ENCODE assay signal across 8 cellular contexts in the genomic region with DNA sequence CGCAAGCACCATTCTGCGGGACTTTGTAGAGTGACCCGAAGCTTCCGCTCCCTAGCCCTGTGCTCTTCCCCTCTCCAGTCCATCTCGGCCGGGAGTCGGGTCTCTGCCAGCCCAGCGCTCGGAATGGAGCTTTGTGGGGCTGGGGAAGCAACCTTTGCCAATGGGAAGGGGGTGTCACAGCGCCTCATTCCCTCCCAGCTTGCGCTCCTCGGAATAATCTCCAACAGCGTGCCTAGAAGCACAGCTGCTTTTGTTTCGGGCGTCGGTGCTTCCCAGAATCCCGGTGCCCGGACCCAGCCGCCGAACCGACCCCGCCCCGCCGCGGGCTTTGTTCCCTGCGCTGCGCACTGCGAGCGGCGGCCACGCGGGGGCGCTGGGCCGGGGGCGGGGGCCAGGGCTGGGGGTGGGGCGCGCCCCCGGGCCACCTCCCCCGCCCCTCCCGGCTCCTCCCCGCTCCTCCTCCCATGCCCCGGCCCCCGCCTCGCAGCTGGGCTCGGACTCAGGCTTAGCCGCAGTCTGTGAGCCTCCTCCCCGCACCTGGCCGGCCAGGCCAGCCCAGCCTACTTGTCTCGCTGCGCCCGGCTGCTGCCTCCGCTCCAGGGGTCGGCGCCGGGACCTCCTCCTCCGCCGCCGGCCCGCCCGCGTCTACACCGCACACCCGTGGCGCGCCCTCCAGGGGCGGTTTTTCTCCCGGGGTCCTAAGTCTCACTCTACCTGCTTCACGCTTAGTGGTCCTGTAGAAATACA.
DNase-seq lines count a peak whose midpoint lies in the region; ATAC-seq and TF ChIP-seq lines count a peak whose summit lies in the region.

No MANE protein-coding gene starts in this region.

- POLR2A ChIA-PET in GM10248 (lab: Yijun Ruan, JAX) = no interaction called here

- H2BK15ac ChIP-seq in neuronal stem cell (ENCODE audit: low read length) = peak overlapping the region; percentile 92

- H3K27me3 ChIP-seq in neuronal stem cell (ENCODE audit: control insufficient read depth in 3 of 3, insufficient read depth in 3 of 3, low read depth in 1 of 3, low read length in 3 of 3) = peaks cover 0 to 26% (median 0%) of the 10 kb centered on the region in 3 experiments

- peaks cover 0 to 3% of the 10 kb centered on the region in 2 donors for H3K9me3 ChIP-seq in neuronal stem cell (replicated peaks in 1 of 2; ENCODE audit: control insufficient read depth in 2 of 2, insufficient read depth in 1 of 2, low read depth in 1 of 2, low read length in 2 of 2)

- H3K36me3 ChIP-seq in neuronal stem cell (replicated peaks in 1 of 2; ENCODE audit: control insufficient read depth in 2 of 2, insufficient read depth in 2 of 2, low read length in 2 of 2) = no peaks in the 10 kb centered on the region

- H3K4me1 ChIP-seq in neuronal stem cell (ENCODE audit: control insufficient read depth in 2 of 2, insufficient read depth in 1 of 2, low read depth in 1 of 2, low read length in 2 of 2) = peaks cover 0 to 14% of the 10 kb centered on the region in 2 donors

- H2BK5ac ChIP-seq in neuronal stem cell (ENCODE audit: low read length) = no peak overlapping the region

- H3K14ac ChIP-seq in neuronal stem cell (ENCODE audit: low read length) = peak overlapping the region; percentile 4

- no peak overlapping the region for H2BK120ac ChIP-seq in neuronal stem cell (ENCODE audit: low read depth, low read length)

- peak overlapping the region; percentile 98 for H3K18ac ChIP-seq in neuronal stem cell (ENCODE audit: low read length)

- H3K4me3 ChIP-seq in fibroblast of villous mesenchyme (ENCODE audit: low read depth, low read length) (peak overlapping the region; percentile 55), neuronal stem cell (ENCODE audit: low read length in 2 of 2) (peak overlapping the region; percentile 39 to 71)

- peak overlapping the region; percentile 25 for H3K9ac ChIP-seq in neuronal stem cell (ENCODE audit: low read depth, low read length, poor library complexity)

- peak overlapping the region; percentile 45 for H3K27ac ChIP-seq in neuronal stem cell (replicated peaks; ENCODE audit: low read length)

- peak overlapping the region; percentile 71 for H3K4me3 Mint-ChIP-seq in activated T-cell treated with anti-CD3 and anti-CD28 coated beads, Interleukin-2, amount 50 U/mL, for 4 hours
- peak overlapping the region; percentile 87 for H3K4me3 Mint-ChIP-seq in type B pancreatic cell

- no CpG with 5 or more reads among the region's 68 CpGs for WGBS in neuronal stem cell (ENCODE audit: extremely low coverage in 2 of 2, insufficient read length in 2 of 2, insufficient replicate concordance in 1 of 2), 2 donors

- H2AK5ac ChIP-seq in neuronal stem cell (ENCODE audit: low read depth, low read length) = peak overlapping the region; percentile 94

- CTCF ChIA-PET in GM10248 (lab: Yijun Ruan, JAX) = interaction anchor here (0.9 to 1.5 kb wide), 4 partner anchors 10 to 37 kb away, joined by 3 to 8 read pairs (median 4); no protein-coding TSS in a partner anchor

- H2AFZ ChIP-seq in neuronal stem cell (ENCODE audit: low read length) = peak overlapping the region; percentile 91

- H4K91ac ChIP-seq in neuronal stem cell (ENCODE audit: low read depth, low read length, poor library complexity) = peak overlapping the region; percentile 86

- H3K27ac Mint-ChIP-seq in type B pancreatic cell = peak overlapping the region; percentile 76

- peak overlapping the region; percentile 29 for H4K8ac ChIP-seq in neuronal stem cell (ENCODE audit: low read depth, low read length)

- ATAC-seq in HG02642 (IDR thresholded peaks at IDR 0.05; ENCODE audit: poor library complexity, unreplicated experiment) (peak; percentile 74), GM18520 (IDR thresholded peaks at IDR 0.05; ENCODE audit: unreplicated experiment) (no peak)
- ATAC-seq in activated T-cell treated with anti-CD3 and anti-CD28 coated beads, Interleukin-2, amount 50 U/mL, for 4 hours = peak; percentile 77 to 87

- DNase-seq in GM10248 (ENCODE audit: extremely low spot score) (peak; percentile 84), NCI-H748 treated with DMSO at 0.1 percent for 48 hours (lab: John Stamatoyannopoulos, UW) (peak; percentile 42), fibroblast of villous mesenchyme (ENCODE audit: low read depth) (peak; percentile 30), neuronal stem cell (ENCODE audit: low spot score) (peak; percentile 80), type B pancreatic cell (ENCODE audit: extremely low spot score, unreplicated experiment) (peak; percentile 84)
- DNase-seq in activated T-cell treated with anti-CD3 and anti-CD28 coated beads, Interleukin-2, amount 50 U/mL, for 4 hours = peak; percentile 43

- H3K27me3 Mint-ChIP-seq in activated T-cell treated with anti-CD3 and anti-CD28 coated beads, Interleukin-2, amount 50 U/mL, for 4 hours (ENCODE audit: low read depth) = peaks cover 31% of the 10 kb centered on the region
- H3K27me3 Mint-ChIP-seq in type B pancreatic cell = peaks cover 9% of the 10 kb centered on the region

- H3K9me3 Mint-ChIP-seq in activated T-cell treated with anti-CD3 and anti-CD28 coated beads, Interleukin-2, amount 50 U/mL, for 4 hours = no peaks in the 10 kb centered on the region
- no peaks in the 10 kb centered on the region for H3K9me3 Mint-ChIP-seq in type B pancreatic cell

- peaks cover 5% of the 10 kb centered on the region for H3K4me1 Mint-ChIP-seq in activated T-cell treated with anti-CD3 and anti-CD28 coated beads, Interleukin-2, amount 50 U/mL, for 4 hours (ENCODE audit: low read depth)
- H3K4me1 Mint-ChIP-seq in type B pancreatic cell (ENCODE audit: unreplicated experiment) = peaks cover 16% of the 10 kb centered on the region

- H3K23ac ChIP-seq in neuronal stem cell (ENCODE audit: low read depth, low read length, poor library complexity) = no peak overlapping the region

- H3K4ac ChIP-seq in neuronal stem cell (ENCODE audit: low read length) = peak overlapping the region; percentile 81

- H3K4me2 ChIP-seq in neuronal stem cell (ENCODE audit: insufficient read depth, low read length, poor library complexity, severe bottlenecking) = peak overlapping the region; percentile 65

- no peaks in the 10 kb centered on the region for H3K36me3 Mint-ChIP-seq in activated T-cell treated with anti-CD3 and anti-CD28 coated beads, Interleukin-2, amount 50 U/mL, for 4 hours (ENCODE audit: insufficient read depth)
- H3K36me3 Mint-ChIP-seq in type B pancreatic cell = no peaks in the 10 kb centered on the region

- TF ChIP-seq CTCF in GM10248 (IDR thresholded peaks at IDR 0.05; ENCODE audit: control extremely low read depth, extremely low read depth, low read depth, missing control alignments) (peak; percentile 35), fibroblast of villous mesenchyme (IDR thresholded peaks at IDR 0.05; ENCODE audit: insufficient read depth, low read depth, low read length) (peak; percentile 32), type B pancreatic cell (conservative IDR thresholded peaks at IDR 0.05) (peak; percentile 94)

- peak overlapping the region; percentile 84 for H2BK12ac ChIP-seq in neuronal stem cell (ENCODE audit: low read length)

- no peaks in the 10 kb centered on the region for H3K79me1 ChIP-seq in neuronal stem cell (ENCODE audit: low read depth, low read length)

Comparison
In these comparisons a context has a peak if more than half of its experiments do, and no peak if none do; other contexts are left out.
1. DNase-seq: peak in every context shown above with its lines; median percentile 84 in GM10248; 84 in type B pancreatic cell; 80 in neuronal stem cell; 43 in activated T-cell treated with anti-CD3 and anti-CD28 coated beads, Interleukin-2, amount 50 U/mL, for 4 hours; 42 in NCI-H748 treated with DMSO at 0.1 percent for 48 hours; 30 in fibroblast of villous mesenchyme.
2. CTCF ChIP-seq: peak in every context shown above with its lines; median percentile 94 in type B pancreatic cell; 35 in GM10248; 32 in fibroblast of villous mesenchyme.